37 cellular contexts compared by ENCODE assay signal in the genomic region with DNA sequence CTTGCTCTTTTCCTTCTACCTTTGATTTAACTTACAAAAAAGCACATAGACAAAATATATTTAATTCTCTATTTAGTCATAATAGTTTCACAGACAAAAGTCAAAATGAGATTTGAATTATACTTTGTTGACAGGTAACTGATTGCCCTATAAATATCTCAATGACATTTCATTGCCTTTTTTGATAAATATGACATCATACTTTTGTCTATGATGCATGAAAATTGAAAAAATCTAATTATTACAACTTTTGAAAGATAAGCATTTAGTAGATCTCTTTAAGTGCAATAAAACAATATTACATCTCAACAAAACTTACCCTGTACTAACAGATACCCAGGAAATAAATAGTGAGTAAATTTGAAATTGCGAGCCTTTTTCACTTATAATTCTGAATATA.
"Had no signal": no experiment of that assay in that cellular context is flagged by ENCODE, and none has a peak within 500 bp of the region (broad histone marks: within the 10 kb centered on the region; RNA-seq: fewer than 3 reads in every experiment).

No MANE protein-coding gene starts in this region.

- ATAC-seq: activated CD8-positive, alpha-beta T cell treated with anti-CD3 and anti-CD28 coated beads for 36 hours; activated naive CD8-positive, alpha-beta T cell treated with anti-CD3 and anti-CD28 coated beads, Interleukin-2, amount 50 U/mL, for 24 hours had no signal

- H3K9me3 ChIP-seq: ascending aorta had no signal

- H3K36me3 Mint-ChIP-seq: activated CD4-positive, alpha-beta memory T cell treated with anti-CD3 and anti-CD28 coated beads for 36 hours; activated naive CD4-positive, alpha-beta T cell treated with anti-CD3 and anti-CD28 coated beads, Interleukin-2, amount 10 ng/mL, durations not matched to agents 7 days and 5 days; activated naive CD4-positive, alpha-beta T cell treated with anti-CD3 and anti-CD28 coated beads, Interleukin-2, amount 50 U/mL, for 24 hours; activated naive CD8-positive, alpha-beta T cell; activated naive CD8-positive, alpha-beta T cell treated with anti-CD3 and anti-CD28 coated beads, Interleukin-2, amount 10 ng/mL, durations not matched to agents 7 days and 5 days; brain had no signal

- H3K4me1 ChIP-seq: ascending aorta had no signal

- H3K9me3 Mint-ChIP-seq: activated B cell treated with CpG ODN at 0.5 μM for 24 hours; activated CD4-positive, alpha-beta memory T cell treated with anti-CD3 and anti-CD28 coated beads for 36 hours; activated CD4-positive, alpha-beta T cell treated with anti-CD3 and anti-CD28 coated beads, Interleukin-2, amount 10 ng/mL, durations not matched to agents 24 days and 14 days; activated CD8-positive, alpha-beta T cell treated with anti-CD3 and anti-CD28 coated beads for 36 hours; activated naive CD4-positive, alpha-beta T cell treated with anti-CD3 and anti-CD28 coated beads, Interleukin-2, amount 10 ng/mL, durations not matched to agents 7 days and 5 days; activated naive CD4-positive, alpha-beta T cell treated with anti-CD3 and anti-CD28 coated beads, Interleukin-2, amount 50 U/mL, for 24 hours; activated naive CD8-positive, alpha-beta T cell treated with anti-CD3 and anti-CD28 coated beads, Interleukin-2, amount 10 ng/mL, durations not matched to agents 7 days and 5 days; activated naive CD8-positive, alpha-beta T cell treated with anti-CD3 and anti-CD28 coated beads, Interleukin-2, amount 50 U/mL, for 24 hours; activated T-cell treated with anti-CD3 and anti-CD28 coated beads, Interleukin-2, amount 50 U/mL, for 24 hours; activated T-helper 2 cell treated with anti-CD3 and anti-CD28 coated beads, Interferon-gamma antibody, Interleukin-2, Interleukin-4, amounts not matched to agents 10 μg/mL and 5 μg/mL and 100 μg/mL, durations not matched to agents 14 hours and 24 hours and 36 hours; brain; central memory CD8-positive, alpha-beta T cell; T-helper 1 cell treated with Interleukin-12 subunit alpha and Interleukin-12 subunit beta and Interleukin-4 antibody, amounts not matched to agents 30 μg/mL and 1 μg/mL, for 36 hours; T-helper 2 cell treated with Interferon-gamma antibody and Interleukin-4, amounts not matched to agents 5 μg/mL and 100 μg/mL, for 36 hours had no signal

- H3K27me3 ChIP-seq: ascending aorta, cardiac muscle cell had no signal

- H3K4me1 Mint-ChIP-seq: activated CD4-positive, alpha-beta T cell treated with anti-CD3 and anti-CD28 coated beads, Interleukin-2, amount 10 ng/mL, durations not matched to agents 24 days and 14 days; activated naive CD4-positive, alpha-beta T cell treated with anti-CD3 and anti-CD28 coated beads, Interleukin-2, amount 10 ng/mL, durations not matched to agents 7 days and 5 days; central memory CD8-positive, alpha-beta T cell had no signal

- DNase-seq: activated B cell treated with CpG ODN at 0.5 μM for 24 hours; activated CD4-positive, alpha-beta memory T cell treated with anti-CD3 and anti-CD28 coated beads for 36 hours; activated CD4-positive, alpha-beta T cell treated with anti-CD3 and anti-CD28 coated beads for 4 hours; activated CD4-positive, alpha-beta T cell treated with anti-CD3 and anti-CD28 coated beads, Interleukin-2, amount 10 ng/mL, durations not matched to agents 24 days and 14 days; activated CD4-positive, alpha-beta T cell treated with anti-CD3 and anti-CD28 coated beads, Interleukin-2, amount 50 U/mL, for 1 hour; activated CD4-positive, alpha-beta T cell treated with anti-CD3 and anti-CD28 coated beads, Interleukin-2, amount 50 U/mL, for 4 hours; activated CD4-positive, CD25-positive, alpha-beta regulatory T cell treated with anti-CD3 and anti-CD28 coated beads, Interleukin-2, amount 50 U/mL, for 72 hours; activated CD8-positive, alpha-beta memory T cell treated with anti-CD3 and anti-CD28 coated beads, Interleukin-2, amount 50 U/mL, for 4 hours; activated CD8-positive, alpha-beta T cell treated with anti-CD3 and anti-CD28 coated beads for 36 hours; activated effector memory CD4-positive, alpha-beta T cell treated with Interleukin-2 at 50 U/mL for 16 hours; activated gamma-delta T cell; activated naive CD4-positive, alpha-beta T cell treated with anti-CD3 and anti-CD28 coated beads, Interleukin-2, amount 10 ng/mL, durations not matched to agents 7 days and 5 days; activated naive CD4-positive, alpha-beta T cell treated with Interleukin-2 at 50 U/mL for 16 hours; activated naive CD8-positive, alpha-beta T cell treated with anti-CD3 and anti-CD28 coated beads, Interleukin-2, amount 10 ng/mL, durations not matched to agents 7 days and 5 days; activated naive CD8-positive, alpha-beta T cell treated with anti-CD3 and anti-CD28 coated beads, Interleukin-2, amount 50 U/mL, for 24 hours; activated T-cell treated with anti-CD3 and anti-CD28 coated beads for 4 hours; activated T-cell treated with anti-CD3 and anti-CD28 coated beads, Interleukin-2, amount 50 U/mL, for 24 hours; activated T-cell treated with anti-CD3 and anti-CD28 coated beads, Interleukin-2, amount 50 U/mL, for 48 hours; amygdala; anterior cingulate cortex; caudate nucleus; cerebellar nuclear complex; T-helper 1 cell; T-helper 2 cell; T-helper 9 cell had no signal

- H3K27ac ChIP-seq: ascending aorta, cardiac muscle cell, VCaP had no signal

- H3K4me3 Mint-ChIP-seq: activated B cell treated with CpG ODN at 0.5 μM for 24 hours; activated CD4-positive, alpha-beta memory T cell treated with anti-CD3 and anti-CD28 coated beads for 36 hours; activated CD4-positive, alpha-beta T cell treated with anti-CD3 and anti-CD28 coated beads, Interleukin-2, amount 10 ng/mL, durations not matched to agents 24 days and 14 days; activated CD8-positive, alpha-beta T cell treated with anti-CD3 and anti-CD28 coated beads for 36 hours; activated naive CD4-positive, alpha-beta T cell treated with anti-CD3 and anti-CD28 coated beads, Interleukin-2, amount 10 ng/mL, durations not matched to agents 7 days and 5 days; activated naive CD4-positive, alpha-beta T cell treated with anti-CD3 and anti-CD28 coated beads, Interleukin-2, amount 50 U/mL, for 24 hours; activated naive CD8-positive, alpha-beta T cell; activated naive CD8-positive, alpha-beta T cell treated with anti-CD3 and anti-CD28 coated beads, Interleukin-2, amount 10 ng/mL, durations not matched to agents 7 days and 5 days; activated naive CD8-positive, alpha-beta T cell treated with anti-CD3 and anti-CD28 coated beads, Interleukin-2, amount 50 U/mL, for 24 hours; activated T-cell treated with anti-CD3 and anti-CD28 coated beads, Interleukin-2, amount 50 U/mL, for 24 hours; brain; central memory CD8-positive, alpha-beta T cell; T-helper 1 cell treated with Interleukin-12 subunit alpha and Interleukin-12 subunit beta and Interleukin-4 antibody, amounts not matched to agents 30 μg/mL and 1 μg/mL, for 36 hours; T-helper 2 cell treated with Interferon-gamma antibody and Interleukin-4, amounts not matched to agents 5 μg/mL and 100 μg/mL, for 36 hours had no signal

- H3K4me3 ChIP-seq: ascending aorta, cardiac muscle cell had no signal

- FAIRE-seq: bronchial epithelial cell, TTC549 had no signal

- H3K27ac Mint-ChIP-seq: activated B cell treated with CpG ODN at 0.5 μM for 24 hours; activated CD4-positive, alpha-beta memory T cell treated with anti-CD3 and anti-CD28 coated beads for 36 hours; activated CD4-positive, alpha-beta T cell treated with anti-CD3 and anti-CD28 coated beads, Interleukin-2, amount 10 ng/mL, durations not matched to agents 24 days and 14 days; activated CD8-positive, alpha-beta T cell treated with anti-CD3 and anti-CD28 coated beads for 36 hours; activated naive CD4-positive, alpha-beta T cell treated with anti-CD3 and anti-CD28 coated beads, Interleukin-2, amount 10 ng/mL, durations not matched to agents 7 days and 5 days; activated naive CD4-positive, alpha-beta T cell treated with anti-CD3 and anti-CD28 coated beads, Interleukin-2, amount 50 U/mL, for 24 hours; activated naive CD8-positive, alpha-beta T cell; activated naive CD8-positive, alpha-beta T cell treated with anti-CD3 and anti-CD28 coated beads, Interleukin-2, amount 10 ng/mL, durations not matched to agents 7 days and 5 days; activated naive CD8-positive, alpha-beta T cell treated with anti-CD3 and anti-CD28 coated beads, Interleukin-2, amount 50 U/mL, for 24 hours; activated T-cell treated with anti-CD3 and anti-CD28 coated beads, Interleukin-2, amount 50 U/mL, for 24 hours; activated T-helper 2 cell treated with anti-CD3 and anti-CD28 coated beads, Interferon-gamma antibody, Interleukin-2, Interleukin-4, amounts not matched to agents 10 μg/mL and 5 μg/mL and 100 μg/mL, durations not matched to agents 14 hours and 24 hours and 36 hours; brain; T-helper 1 cell treated with Interleukin-12 subunit alpha and Interleukin-12 subunit beta and Interleukin-4 antibody, amounts not matched to agents 30 μg/mL and 1 μg/mL, for 36 hours; T-helper 2 cell treated with Interferon-gamma antibody and Interleukin-4, amounts not matched to agents 5 μg/mL and 100 μg/mL, for 36 hours had no signal

- H3K36me3 ChIP-seq: ascending aorta, cardiac muscle cell had no signal

- H3K27me3 Mint-ChIP-seq: activated B cell treated with CpG ODN at 0.5 μM for 24 hours had no signal
